In genomic region chr9:133997584-133997983, GRCh38 we compare ENCODE assay signal across 1 cellular context.
TF ChIP-seq lines count a peak whose summit lies in the region.

No MANE protein-coding gene starts in this region.

TF ChIP-seq in HEK293, 187 proteins besides CTCF, POLR2A, EP300 and RAD21 (continued from another document):
- no peak for TF ChIP-seq PRDM2 (tag by site-specific recombination; IDR thresholded peaks at IDR 0.05; ENCODE audit: borderline replicate concordance)
- TF ChIP-seq ZNF16 (tag by site-specific recombination; IDR thresholded peaks at IDR 0.05; ENCODE audit: low read depth), result no peak
- TF ChIP-seq ZBTB20 (tag by site-specific recombination; IDR thresholded peaks at IDR 0.05), result no peak
TF ChIP-seq in HEK293: peak in this region for 1.
